ENCODE assay signal across 18 cellular contexts in the genomic region with DNA sequence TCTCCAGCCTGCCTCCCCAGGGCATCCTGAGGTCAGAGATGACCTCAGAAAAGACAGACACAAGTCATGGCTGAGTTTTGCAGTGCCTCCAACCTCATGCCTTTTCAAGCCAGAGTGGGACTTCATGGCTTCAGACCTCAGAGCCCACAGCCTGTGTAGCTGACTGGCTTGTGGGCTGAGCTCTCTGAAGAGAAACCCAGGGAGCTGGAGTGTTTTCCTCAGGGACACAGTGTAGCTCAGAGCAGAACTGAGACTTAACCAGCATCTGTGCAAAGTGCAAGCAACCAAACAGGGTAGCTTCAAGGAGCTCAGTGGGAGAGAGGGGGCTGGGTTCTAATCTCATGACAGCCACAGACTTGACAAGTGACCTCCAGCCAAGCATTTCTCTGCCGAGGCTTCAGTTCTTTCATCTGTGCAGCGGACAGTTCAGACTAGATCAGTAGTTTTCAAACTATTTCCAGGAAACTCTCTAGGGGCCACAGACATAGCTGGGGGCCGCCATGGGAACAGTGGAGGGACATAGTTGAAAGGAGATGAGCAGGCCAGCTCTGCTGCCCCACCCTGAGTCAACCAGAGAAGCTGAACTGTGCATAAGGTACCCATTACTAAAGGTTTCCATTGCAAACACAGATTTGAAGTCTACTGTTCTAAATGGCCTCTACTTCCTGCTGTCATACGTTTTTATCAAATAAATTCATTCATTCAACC.
DNase-seq lines count a peak whose midpoint lies in the region; ATAC-seq lines count a peak whose summit lies in the region.
"Had no signal": no experiment of that assay in that cellular context is flagged by ENCODE, and none has a peak within 500 bp of the region (broad histone marks: within the 10 kb centered on the region; RNA-seq: fewer than 3 reads in every experiment).

No MANE protein-coding gene starts in this region.

- peak overlapping the region; percentile 47 for H3K27ac Mint-ChIP-seq in dendritic cell treated with granulocyte-macrophage colony-stimulating factor and Interleukin-4, amounts not matched to agents 40 ng/mL and 50 ng/mL, for 4 days

- H3K27me3 Mint-ChIP-seq in dendritic cell treated with granulocyte-macrophage colony-stimulating factor and Interleukin-4, amounts not matched to agents 40 ng/mL and 50 ng/mL, for 4 days = no peaks in the 10 kb centered on the region

- peaks cover 41% of the 10 kb centered on the region; the same call in 1 of the 2 replicates for H4K20me1 ChIP-seq in BLaER1

- no peaks in the 10 kb centered on the region; the same call in 1 of the 2 replicates for H3K36me3 ChIP-seq in BLaER1

- no peak overlapping the region for H3K27ac ChIP-seq in BLaER1
- H3K27ac ChIP-seq: esophagus muscularis mucosa, VCaP had no signal

- DNase-seq in activated gamma-delta T cell (lab: John Stamatoyannopoulos, UW) = no peak
- DNase-seq in dedifferentiated amniotic fluid mesenchymal stem cell (ENCODE audit: extremely low spot score) = no peak
- no peak for DNase-seq in NCI-H1930 (lab: John Stamatoyannopoulos, UW)
- DNase-seq: AML-193; cerebellar nuclear complex; GOT3; NCI-H1694; NCI-H82; SIG-M5; stimulated activated CD4-positive, alpha-beta T cell treated with anti-CD3 and anti-CD28 coated beads, Interleukin-1b, Interleukin-23, amount 100 ng/mL, for 48 hours; stimulated activated naive CD4-positive, alpha-beta T cell treated with Interleukin-2 at 50 U/mL for 16 hours had no signal

- H3K27me3 ChIP-seq in BLaER1 = no peaks in the 10 kb centered on the region
- H3K27me3 ChIP-seq: esophagus muscularis mucosa had no signal

- H3K4me1 ChIP-seq in BLaER1 = peaks cover 75% of the 10 kb centered on the region

- no peaks in the 10 kb centered on the region for H3K9me3 ChIP-seq in BLaER1
- H3K9me3 ChIP-seq: esophagus muscularis mucosa had no signal

- intact Hi-C loops in dendritic cell treated with granulocyte-macrophage colony-stimulating factor and Interleukin-4, amounts not matched to agents 40 ng/mL and 50 ng/mL, for 4 days (cut with micrococcal nuclease) = no loop called here

- H3K4me3 Mint-ChIP-seq in dendritic cell treated with granulocyte-macrophage colony-stimulating factor and Interleukin-4, amounts not matched to agents 40 ng/mL and 50 ng/mL, for 4 days = no peak overlapping the region

- no peak overlapping the region for H3K9ac ChIP-seq in BLaER1

- H3K4me3 ChIP-seq in BLaER1 = no peak overlapping the region
- H3K4me3 ChIP-seq: esophagus muscularis mucosa had no signal

- H3K9me3 Mint-ChIP-seq in dendritic cell treated with granulocyte-macrophage colony-stimulating factor and Interleukin-4, amounts not matched to agents 40 ng/mL and 50 ng/mL, for 4 days = no peaks in the 10 kb centered on the region

- H3K4me2 ChIP-seq in BLaER1 = peak overlapping the region; percentile 78

- H3K4me1 Mint-ChIP-seq in dendritic cell treated with granulocyte-macrophage colony-stimulating factor and Interleukin-4, amounts not matched to agents 40 ng/mL and 50 ng/mL, for 4 days (ENCODE audit: low read depth) = peaks cover 95% of the 10 kb centered on the region

- H3K36me3 Mint-ChIP-seq in dendritic cell treated with granulocyte-macrophage colony-stimulating factor and Interleukin-4, amounts not matched to agents 40 ng/mL and 50 ng/mL, for 4 days (ENCODE audit: low read depth) = peaks cover 96% of the 10 kb centered on the region

- ATAC-seq in GM18858 (IDR thresholded peaks at IDR 0.05; ENCODE audit: unreplicated experiment) = peak; percentile 35
- ATAC-seq in HG03108 (IDR thresholded peaks at IDR 0.05; ENCODE audit: unreplicated experiment) = peak; percentile 51
- ATAC-seq in GM18867 (IDR thresholded peaks at IDR 0.05; ENCODE audit: unreplicated experiment) = no peak
